Comparison of ENCODE assay signal across 8 cellular contexts in the genomic region with DNA sequence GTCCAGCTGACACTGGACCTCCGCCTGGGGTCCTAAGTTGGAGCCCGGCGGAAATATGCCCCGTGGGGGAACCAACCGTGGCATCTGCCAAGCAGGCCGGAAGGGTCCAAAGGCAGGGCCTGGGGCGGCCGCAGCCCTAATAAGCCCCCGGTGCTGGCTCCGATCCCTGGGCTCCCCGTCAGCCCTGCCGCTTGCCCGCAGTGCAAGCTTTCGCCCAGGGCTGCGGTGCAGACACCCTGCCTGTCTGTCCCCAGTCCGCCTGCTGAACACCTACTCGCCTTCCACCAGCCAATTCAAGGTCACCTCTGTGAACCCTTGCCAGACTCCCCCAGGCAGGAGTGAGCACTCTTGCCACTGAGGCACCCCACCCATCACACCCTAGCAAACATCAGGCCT. TPM values are rescaled to one million over a fixed set of nuclear protein-coding genes. Genes with fewer than 3 reads are reported as not detected.
DNase-seq lines count a peak whose midpoint lies in the region; ATAC-seq and TF ChIP-seq lines count a peak whose summit lies in the region.

No MANE protein-coding gene starts in this region.

- WGBS in smooth muscle cell (ENCODE audit: low lambda C conversion rate): 58% methylated on average over 17 of the region's 17 CpGs

- H3K4me3 Mint-ChIP-seq in HFFc6: peak overlapping the region; percentile 95

- peak overlapping the region; percentile 94 for H3K27ac Mint-ChIP-seq in HFFc6

- peaks cover 48% of the 10 kb centered on the region for H3K4me1 Mint-ChIP-seq in HFFc6 (ENCODE audit: low read depth)

- peaks cover 32% of the 10 kb centered on the region; the same call in 1 of the 2 replicates for H3K27me3 ChIP-seq in iPS-20b (ENCODE audit: insufficient read depth, low read length)
- H3K27me3 ChIP-seq in smooth muscle cell (ENCODE audit: low read depth): no peaks in the 10 kb centered on the region

- H4K20me1 ChIP-seq in smooth muscle cell (ENCODE audit: low read depth): peaks cover 6% of the 10 kb centered on the region

- H3K27me3 Mint-ChIP-seq in HFFc6 (ENCODE audit: insufficient read depth): peaks cover 4% of the 10 kb centered on the region; the same call in 1 of the 2 replicates

- peak overlapping the region; percentile 94 for H3K4me2 ChIP-seq in smooth muscle cell

- H3K36me3 ChIP-seq in iPS-20b (ENCODE audit: insufficient read depth, low read depth, low read length) (peaks cover 20% of the 10 kb centered on the region), smooth muscle cell (ENCODE audit: low read depth) (peaks cover 5% of the 10 kb centered on the region)

- H3K9me3 ChIP-seq in iPS-20b (ENCODE audit: insufficient read depth, low read depth, low read length) (no peaks in the 10 kb centered on the region), smooth muscle cell (replicated peaks; ENCODE audit: low read depth) (no peaks in the 10 kb centered on the region)

- DNase-seq in HFFc6 (no peak), smooth muscle cell (lab: John Stamatoyannopoulos, UW; ENCODE audit: unreplicated experiment) (no peak), NCI-H1436 treated with DMSO at 0.1 percent for 48 hours (lab: John Stamatoyannopoulos, UW) (no peak), omental fat pad (ENCODE audit: low spot score) (no peak), HuH-7.5 (ENCODE audit: low spot score) (no peak)

- peaks cover 12% of the 10 kb centered on the region for H3F3A ChIP-seq in smooth muscle cell (ENCODE audit: low read depth)

- H3K27ac ChIP-seq in angular gyrus (ENCODE audit: low read depth, low read length) (peak overlapping the region; percentile 64), iPS-20b (ENCODE audit: low read length) (no peak overlapping the region), smooth muscle cell (ENCODE audit: low read depth) (no peak overlapping the region)

- no peaks in the 10 kb centered on the region; the same call in 1 of the 2 replicates for H3K4me1 ChIP-seq in iPS-20b (ENCODE audit: insufficient read depth, low read length)
- no peaks in the 10 kb centered on the region for H3K4me1 ChIP-seq in smooth muscle cell (ENCODE audit: low read depth)

- H3K36me3 Mint-ChIP-seq in HFFc6 (ENCODE audit: low read depth): peaks cover 9% of the 10 kb centered on the region; the same call in 1 of the 2 replicates

- peak overlapping the region; percentile 87 for H2AFZ ChIP-seq in smooth muscle cell (ENCODE audit: low read depth)

- H3K9ac ChIP-seq in iPS-20b (ENCODE audit: low read depth, low read length) (peak overlapping the region; percentile 73; the same call in 1 of the 2 replicates), smooth muscle cell (ENCODE audit: low read depth) (no peak overlapping the region)

- H3K4me3 ChIP-seq in iPS-20b (ENCODE audit: low read length) (peak overlapping the region; percentile 87), smooth muscle cell (peak overlapping the region; percentile 68)

- TF ChIP-seq CTCF in HFFc6 (IDR thresholded peaks at IDR 0.05): no peak
- no peak for TF ChIP-seq CTCF in smooth muscle cell (IDR thresholded peaks at IDR 0.05; ENCODE audit: borderline replicate concordance, insufficient read depth, poor library complexity, severe bottlenecking)
- no peak for TF ChIP-seq CTCF in omental fat pad (IDR thresholded peaks at IDR 0.05)

- ATAC-seq in HG02970 (IDR thresholded peaks at IDR 0.05; ENCODE audit: low FRiP score, unreplicated experiment) (no peak), omental fat pad (ENCODE audit: low FRiP score) (no peak)

- no peaks in the 10 kb centered on the region for H3K79me2 ChIP-seq in smooth muscle cell (ENCODE audit: low read depth)

- H3K9me3 Mint-ChIP-seq in HFFc6: no peaks in the 10 kb centered on the region

RNA-seq across cellular contexts. Expression of a gene that starts 0.5 kb away (rescaled TPM):
- 10 to 100 TPM; 50.3 to 86.6 (median 82.4) TPM for total RNA-seq in HFFc6 (2021; fragmentation: NEBNext Ultra II Directional; extraction: Animal tissue kit (Norgen Biotek cat#: 25700))
- total RNA-seq in smooth muscle cell: 67.1 and 70.5 TPM in 2 replicates
- polyA plus RNA-seq in smooth muscle cell: 67.8 and 74.4 TPM in 2 replicates
- total RNA-seq in omental fat pad: 10 to 100 TPM; 28.0 to 63.8 (median 46.4) TPM

RNA-seq across cellular contexts. Expression of a gene that starts 31.2 kb away (rescaled TPM):
- total RNA-seq in HFFc6 (2021; fragmentation: NEBNext Ultra II Directional; extraction: Animal tissue kit (Norgen Biotek cat#: 25700)): 10 to 100 TPM in 4 of 6 experiments, 1 to 10 TPM in 2; 9.6 to 11.5 (median 10.3) TPM
- total RNA-seq in smooth muscle cell (13.1 and 14.2 TPM in 2 replicates), omental fat pad (10 to 100 TPM; 10.4 to 15.1 (median 14.0) TPM)
- 16.5 and 17.4 TPM in 2 replicates for polyA plus RNA-seq in smooth muscle cell
